Comparison of ENCODE assay signal across 28 cellular contexts in the genomic region with DNA sequence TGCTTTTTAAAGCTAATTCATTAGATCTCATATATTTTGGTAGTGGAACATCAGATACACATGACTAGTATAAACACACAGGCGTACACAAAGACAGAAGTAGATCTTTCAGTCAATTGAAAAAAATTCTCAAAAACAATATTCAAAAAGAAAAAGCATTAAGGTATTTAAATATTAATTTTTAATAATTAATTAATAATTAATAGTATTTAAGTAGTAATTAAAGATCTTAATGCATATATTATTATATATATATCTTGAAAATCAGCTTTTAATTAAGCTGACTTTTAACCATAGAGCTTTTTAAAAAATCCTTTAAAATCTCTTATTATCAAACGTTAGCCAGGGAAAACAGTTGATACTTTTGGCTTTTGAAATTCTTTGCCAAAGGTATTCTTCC.
"Had no signal": no experiment of that assay in that cellular context is flagged by ENCODE, and none has a peak within 500 bp of the region (broad histone marks: within the 10 kb centered on the region; RNA-seq: fewer than 3 reads in every experiment).

No MANE protein-coding gene starts in this region.

- H3K9me3 ChIP-seq: esophagus muscularis mucosa had no signal

- FAIRE-seq: astrocyte, bronchial epithelial cell had no signal

- ATAC-seq: activated CD4-positive, CD25-positive, alpha-beta regulatory T cell treated with anti-CD3 and anti-CD28 coated beads, Interleukin-2, amount 50 U/mL, for 24 hours; activated CD8-positive, alpha-beta T cell treated with anti-CD3 and anti-CD28 coated beads for 36 hours; activated T-cell treated with anti-CD3 and anti-CD28 coated beads, Interleukin-2, amount 50 U/mL, for 4 hours; activated T-helper 17 cell treated with anti-CD3 and anti-CD28 coated beads, Interleukin-2, amount 50 U/mL, for 72 hours; T-helper 17 cell had no signal

- H3K4me1 ChIP-seq: esophagus muscularis mucosa had no signal

- H3K36me3 ChIP-seq: brain microvascular endothelial cell, esophagus muscularis mucosa had no signal

- DNase-seq: activated CD4-positive, alpha-beta T cell treated with anti-CD3 and anti-CD28 coated beads for 48 hours; activated CD4-positive, alpha-beta T cell treated with anti-CD3 and anti-CD28 coated beads, Interleukin-2, amount 50 U/mL, for 1 hour; activated CD4-positive, alpha-beta T cell treated with anti-CD3 and anti-CD28 coated beads, Interleukin-2, amount 50 U/mL, for 48 hours; activated CD8-positive, alpha-beta memory T cell treated with anti-CD3 and anti-CD28 coated beads for 24 hours; activated CD8-positive, alpha-beta T cell treated with anti-CD3 and anti-CD28 coated beads for 36 hours; activated effector memory CD4-positive, alpha-beta T cell treated with Interleukin-2 at 50 U/mL for 16 hours; activated gamma-delta T cell treated with Interleukin-2 at 50 U/mL for 16 hours; activated naive CD4-positive, alpha-beta T cell treated with anti-CD3 and anti-CD28 coated beads, Interleukin-2, amount 50 U/mL, for 16 hours; activated naive CD4-positive, alpha-beta T cell treated with Interleukin-2 at 50 U/mL for 16 hours; activated T-cell treated with anti-CD3 and anti-CD28 coated beads, Interleukin-2, amount 50 U/mL, for 4 hours; amniotic stem cell; anterior cingulate cortex; brain microvascular endothelial cell; dorsolateral prefrontal cortex; effector memory CD4-positive, alpha-beta T cell; endodermal cell; erythroblast; foreskin melanocyte; head of caudate nucleus; T-helper 1 cell; T-helper 17 cell; T1000 had no signal

- H3K27ac ChIP-seq: brain microvascular endothelial cell, coronary artery, dorsolateral prefrontal cortex, esophagus muscularis mucosa had no signal

- H3K4me3 ChIP-seq: coronary artery, dorsolateral prefrontal cortex, esophagus muscularis mucosa had no signal

- H3K27me3 ChIP-seq: brain microvascular endothelial cell, esophagus muscularis mucosa had no signal
